2 cellular contexts compared by ENCODE assay signal in genomic region chrX:4193500-4193899, GRCh38.
TF ChIP-seq lines count a peak whose summit lies in the region.

No MANE protein-coding gene starts in this region.

TF ChIP-seq in HEK293, 187 proteins besides CTCF, POLR2A, EP300 and RAD21 (continued from another document):
- TF ChIP-seq, protein P1, sequence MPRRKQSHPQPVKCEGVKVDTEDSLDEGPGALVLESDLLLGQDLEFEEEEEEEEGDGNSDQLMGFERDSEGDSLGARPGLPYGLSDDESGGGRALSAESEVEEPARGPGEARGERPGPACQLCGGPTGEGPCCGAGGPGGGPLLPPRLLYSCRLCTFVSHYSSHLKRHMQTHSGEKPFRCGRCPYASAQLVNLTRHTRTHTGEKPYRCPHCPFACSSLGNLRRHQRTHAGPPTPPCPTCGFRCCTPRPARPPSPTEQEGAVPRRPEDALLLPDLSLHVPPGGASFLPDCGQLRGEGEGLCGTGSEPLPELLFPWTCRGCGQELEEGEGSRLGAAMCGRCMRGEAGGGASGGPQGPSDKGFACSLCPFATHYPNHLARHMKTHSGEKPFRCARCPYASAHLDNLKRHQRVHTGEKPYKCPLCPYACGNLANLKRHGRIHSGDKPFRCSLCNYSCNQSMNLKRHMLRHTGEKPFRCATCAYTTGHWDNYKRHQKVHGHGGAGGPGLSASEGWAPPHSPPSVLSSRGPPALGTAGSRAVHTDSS (tag by site-specific recombination; IDR thresholded peaks at IDR 0.05) = peak; percentile 61; the same call in 1 of the 2 replicates
TF ChIP-seq in HEK293: peak in this region for 1.

TF ChIP-seq in SK-N-SH treated with all-trans-retinoic acid at 6 μM for 48 hours, 23 proteins besides CTCF, POLR2A, EP300 and RAD21:
- no peak for TF ChIP-seq POU6F1 (CRISPR knock-in tag; IDR thresholded peaks at IDR 0.05; ENCODE audit: borderline replicate concordance, low read depth)
- no peak for TF ChIP-seq TCF4 (CRISPR knock-in tag; IDR thresholded peaks at IDR 0.05; ENCODE audit: borderline replicate concordance)
- no peak for TF ChIP-seq ZNF565 (CRISPR knock-in tag; conservative IDR thresholded peaks at IDR 0.05; ENCODE audit: low read depth)
- TF ChIP-seq ARNTL (CRISPR knock-in tag; IDR thresholded peaks at IDR 0.05; ENCODE audit: borderline replicate concordance, low read depth) = no peak
- no peak for TF ChIP-seq GLIS3 (CRISPR knock-in tag; IDR thresholded peaks at IDR 0.05)
- TF ChIP-seq, protein P2, sequence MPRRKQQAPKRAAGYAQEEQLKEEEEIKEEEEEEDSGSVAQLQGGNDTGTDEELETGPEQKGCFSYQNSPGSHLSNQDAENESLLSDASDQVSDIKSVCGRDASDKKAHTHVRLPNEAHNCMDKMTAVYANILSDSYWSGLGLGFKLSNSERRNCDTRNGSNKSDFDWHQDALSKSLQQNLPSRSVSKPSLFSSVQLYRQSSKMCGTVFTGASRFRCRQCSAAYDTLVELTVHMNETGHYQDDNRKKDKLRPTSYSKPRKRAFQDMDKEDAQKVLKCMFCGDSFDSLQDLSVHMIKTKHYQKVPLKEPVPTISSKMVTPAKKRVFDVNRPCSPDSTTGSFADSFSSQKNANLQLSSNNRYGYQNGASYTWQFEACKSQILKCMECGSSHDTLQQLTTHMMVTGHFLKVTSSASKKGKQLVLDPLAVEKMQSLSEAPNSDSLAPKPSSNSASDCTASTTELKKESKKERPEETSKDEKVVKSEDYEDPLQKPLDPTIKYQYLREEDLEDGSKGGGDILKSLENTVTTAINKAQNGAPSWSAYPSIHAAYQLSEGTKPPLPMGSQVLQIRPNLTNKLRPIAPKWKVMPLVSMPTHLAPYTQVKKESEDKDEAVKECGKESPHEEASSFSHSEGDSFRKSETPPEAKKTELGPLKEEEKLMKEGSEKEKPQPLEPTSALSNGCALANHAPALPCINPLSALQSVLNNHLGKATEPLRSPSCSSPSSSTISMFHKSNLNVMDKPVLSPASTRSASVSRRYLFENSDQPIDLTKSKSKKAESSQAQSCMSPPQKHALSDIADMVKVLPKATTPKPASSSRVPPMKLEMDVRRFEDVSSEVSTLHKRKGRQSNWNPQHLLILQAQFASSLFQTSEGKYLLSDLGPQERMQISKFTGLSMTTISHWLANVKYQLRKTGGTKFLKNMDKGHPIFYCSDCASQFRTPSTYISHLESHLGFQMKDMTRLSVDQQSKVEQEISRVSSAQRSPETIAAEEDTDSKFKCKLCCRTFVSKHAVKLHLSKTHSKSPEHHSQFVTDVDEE (CRISPR knock-in tag; IDR thresholded peaks at IDR 0.05) = no peak
- TF ChIP-seq PPARA (CRISPR knock-in tag; IDR thresholded peaks at IDR 0.05; ENCODE audit: borderline replicate concordance) = no peak
- TF ChIP-seq ZC3H10 (CRISPR knock-in tag; IDR thresholded peaks at IDR 0.05) = no peak
- no peak for TF ChIP-seq ESRRG (CRISPR knock-in tag; IDR thresholded peaks at IDR 0.05)
